11 cellular contexts compared by ENCODE assay signal in the genomic region with DNA sequence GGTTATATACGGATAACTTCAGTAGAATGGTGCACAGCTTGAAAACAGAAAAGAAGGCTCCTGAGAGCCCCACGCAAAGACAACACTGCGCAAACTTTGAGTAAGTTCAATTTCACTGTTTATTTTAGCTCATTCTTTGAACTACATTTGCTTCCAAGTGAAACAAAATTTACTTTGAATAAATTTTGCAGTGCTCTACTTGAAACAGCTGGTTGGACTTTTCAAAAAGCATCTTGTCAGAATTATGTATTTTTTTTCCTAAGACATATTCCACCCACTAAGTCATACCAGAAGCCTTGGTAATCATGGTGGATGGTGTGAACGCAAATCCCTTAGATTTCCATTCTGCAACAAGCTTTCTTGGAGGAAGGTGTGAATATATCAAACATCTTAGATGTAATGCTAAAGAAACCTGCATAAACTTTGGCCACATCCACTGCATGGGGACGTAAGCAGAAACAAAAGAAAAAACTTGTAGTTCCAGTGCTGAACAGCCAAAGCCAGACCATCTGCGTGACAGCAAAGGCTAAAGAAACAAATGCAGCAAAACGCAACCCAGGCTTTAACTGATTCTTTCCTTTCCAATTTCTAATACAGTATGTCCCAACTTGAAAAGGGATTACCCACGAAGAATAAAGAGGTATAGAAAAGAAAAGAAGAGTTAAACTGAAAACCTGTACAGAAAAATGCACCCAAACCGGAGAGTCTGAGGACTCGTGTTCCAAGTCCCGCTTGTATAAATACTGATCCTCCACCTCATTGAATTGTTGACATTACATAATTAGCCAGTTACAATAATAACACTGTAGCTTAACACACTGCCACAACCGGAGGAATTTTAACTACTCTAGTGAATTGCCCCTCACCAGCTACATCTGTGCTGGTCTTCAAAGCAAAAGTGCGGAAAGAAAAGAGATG.
A peak's percentile ranks its signal among the peaks of the same experiment; 100 is the strongest.
DNase-seq lines count a peak whose midpoint lies in the region; ATAC-seq and TF ChIP-seq lines count a peak whose summit lies in the region.
"Had no signal": no experiment of that assay in that cellular context is flagged by ENCODE, and none has a peak within 500 bp of the region (broad histone marks: within the 10 kb centered on the region; RNA-seq: fewer than 3 reads in every experiment).

No MANE protein-coding gene starts in this region.

- peak; percentile 42 for DNase-seq in HuH-7 (ENCODE audit: low spot score)
- DNase-seq in astrocyte of the spinal cord (ENCODE audit: low read depth, low spot score) = peak; percentile 55
- DNase-seq in left kidney (ENCODE audit: low read depth, low spot score) = peak; percentile 61
- peak; percentile 57 for DNase-seq in renal cortical epithelial cell (ENCODE audit: low read depth)
- no peak for DNase-seq in NCI-H446 treated with DMSO at 0.1 percent for 48 hours (lab: John Stamatoyannopoulos, UW)
- no peak for DNase-seq in NCI-H2227 (lab: John Stamatoyannopoulos, UW; ENCODE audit: unreplicated experiment)
- DNase-seq: activated CD4-positive, alpha-beta memory T cell treated with anti-CD3 and anti-CD28 coated beads for 36 hours; CD8-positive, alpha-beta T cell; stimulated activated naive B cell treated with anti-CD40 and anti-IgM and Interleukin-4, amounts not matched to agents 10 μg/mL and 1 μg/mL and 100 μg/mL, for 72 hours had no signal

- ATAC-seq in HG03135 (IDR thresholded peaks at IDR 0.05; ENCODE audit: unreplicated experiment) (no peak), GM19467 (IDR thresholded peaks at IDR 0.05; ENCODE audit: unreplicated experiment) (no peak)
- ATAC-seq: CD8-positive, alpha-beta T cell; stimulated activated naive B cell treated with anti-CD40 and anti-IgM and Interleukin-4, amounts not matched to agents 10 μg/mL and 1 μg/mL and 100 μg/mL, for 72 hours had no signal

- no peak overlapping the region for H3K4me3 ChIP-seq in astrocyte of the spinal cord (ENCODE audit: low read depth, low read length)

- in situ Hi-C loops in astrocyte of the spinal cord (cut with HindIII; ENCODE audit: low sequenced_read_pairs) = no loop called here

- TF ChIP-seq CTCF in astrocyte of the spinal cord (IDR thresholded peaks at IDR 0.05; ENCODE audit: low read depth, low read length) = no peak

Comparison
In these comparisons a context has a peak if more than half of its experiments do, and no peak if none do; other contexts are left out.
1. DNase-seq: peak in HuH-7 (single experiment), astrocyte of the spinal cord (single experiment), left kidney (single experiment) and renal cortical epithelial cell (single experiment); none in NCI-H446 treated with DMSO at 0.1 percent for 48 hours (single experiment) and NCI-H2227 (single experiment).